Comparison of ENCODE assay signal across 18 cellular contexts in genomic region chr17:32451879-32452278, GRCh38. TPM values are rescaled to one million over a fixed set of nuclear protein-coding genes. Genes with fewer than 3 reads are reported as not detected.
A peak's percentile ranks its signal among the peaks of the same experiment; 100 is the strongest.
DNase-seq lines count a peak whose midpoint lies in the region; ATAC-seq, FAIRE-seq and TF ChIP-seq lines count a peak whose summit lies in the region.
"Had no signal": no experiment of that assay in that cellular context is flagged by ENCODE, and none has a peak within 500 bp of the region (broad histone marks: within the 10 kb centered on the region; RNA-seq: fewer than 3 reads in every experiment).

No MANE protein-coding gene starts in this region.

- peaks cover 27% of the 10 kb centered on the region for H3K4me1 Mint-ChIP-seq in activated T-cell treated with anti-CD3 and anti-CD28 coated beads, Interleukin-2, amount 50 U/mL, for 72 hours (ENCODE audit: low read depth)
- peaks cover 23% of the 10 kb centered on the region for H3K4me1 Mint-ChIP-seq in stimulated activated effector memory CD8-positive, alpha-beta T cell treated with anti-CD3 and anti-CD28 coated beads, Interleukin-12 subunit alpha, Interleukin-12 subunit beta, amount 100 ng/mL, for 72 hours
- H3K4me1 Mint-ChIP-seq in endothelial cell (ENCODE audit: unreplicated experiment), result no peaks in the 10 kb centered on the region
- H3K4me1 Mint-ChIP-seq: CD14-positive monocyte had no signal

- H3K27me3 ChIP-seq in GM12878 (replicated peaks in 1 of 2; ENCODE audit: control insufficient read depth in 2 of 2, insufficient read depth in 2 of 2, low read length in 1 of 2), result no peaks in the 10 kb centered on the region
- H3K27me3 ChIP-seq: BLaER1 had no signal

- POLR2A ChIA-PET in HEK293 (lab: Yijun Ruan, JAX) (no interaction called here), GM12878 (lab: Charles Lee) (no interaction called here)

- RAD21 ChIA-PET in GM12878 (lab: Charles Lee; ENCODE audit: unreplicated experiment), result no interaction called here

- no peak overlapping the region for H3K4me3 ChIP-seq in HEK293 (ENCODE audit: low read depth, low read length)
- H3K4me3 ChIP-seq in GM12878, result no peak overlapping the region
- H3K4me3 ChIP-seq: BLaER1 had no signal

- TF ChIP-seq EP300 in GM12878 (IDR thresholded peaks at IDR 0.05; ENCODE audit: borderline replicate concordance in 1 of 2, control insufficient read depth in 1 of 2, low read depth in 2 of 2, low read length in 2 of 2), result no peak

- CTCF ChIA-PET in HEK293 (lab: Yijun Ruan, JAX), result interaction anchor here (0.6 kb wide), 1 partner anchor 27 kb away, joined by 3 read pairs; no protein-coding TSS in a partner anchor
- CTCF ChIA-PET in GM12878 (lab: Yijun Ruan, JAX), result interaction anchor here (3.9 kb wide), 1 partner anchor 11 kb away, joined by 25 read pairs; no protein-coding TSS in a partner anchor

- H3K9ac ChIP-seq in GM12878 (ENCODE audit: control insufficient read depth, insufficient read depth, low read length), result no peak overlapping the region
- H3K9ac ChIP-seq: BLaER1 had no signal

- intact Hi-C loops in GM12878 (cut with micrococcal nuclease; ENCODE audit: unreplicated experiment), result no loop called here

- H3K4me1 ChIP-seq in HEK293 (ENCODE audit: control insufficient read depth, insufficient read depth, low read length), result peaks cover 3% of the 10 kb centered on the region
- no peaks in the 10 kb centered on the region; the same call in 1 of the 2 replicates for H3K4me1 ChIP-seq in GM12878 (ENCODE audit: control insufficient read depth, insufficient read depth, low read length)

- H3K4me2 ChIP-seq in GM12878 (ENCODE audit: control insufficient read depth, insufficient read depth), result no peak overlapping the region
- H3K4me2 ChIP-seq: BLaER1 had no signal

- no peaks in the 10 kb centered on the region for H3K27me3 Mint-ChIP-seq in activated T-cell treated with anti-CD3 and anti-CD28 coated beads, Interleukin-2, amount 50 U/mL, for 72 hours (ENCODE audit: low read depth)
- no peaks in the 10 kb centered on the region for H3K27me3 Mint-ChIP-seq in endothelial cell (ENCODE audit: unreplicated experiment)
- H3K27me3 Mint-ChIP-seq: CD4-positive, alpha-beta memory T cell had no signal

- H3K9me3 ChIP-seq in HEK293 (ENCODE audit: control insufficient read depth, insufficient read depth, low read depth, low read length) (no peaks in the 10 kb centered on the region), GM12878 (replicated peaks; ENCODE audit: control insufficient read depth, insufficient read depth, low read length) (no peaks in the 10 kb centered on the region)
- H3K9me3 ChIP-seq: BLaER1 had no signal

- no peak for TF ChIP-seq RAD21 in GM12878 (IDR thresholded peaks at IDR 0.05; ENCODE audit: insufficient read depth, low read depth, low read length)

- BruUV-seq in GM12878 (replicated peaks; lab: Mats Ljungman, UMichigan), result no TSS peak

- WGBS in GM12878 (ENCODE audit: insufficient coverage, insufficient replicate concordance, low lambda C conversion rate, missing lambda C conversion rate), result 100% methylated on average over 2 of the region's 2 CpGs

- peaks cover 19 to 43% of the 10 kb centered on the region in 2 donors for H3K36me3 Mint-ChIP-seq in activated T-cell treated with anti-CD3 and anti-CD28 coated beads, Interleukin-2, amount 50 U/mL, for 72 hours (ENCODE audit: insufficient read depth in 2 of 2)
- peaks cover 100% of the 10 kb centered on the region for H3K36me3 Mint-ChIP-seq in stimulated activated effector memory CD8-positive, alpha-beta T cell treated with anti-CD3 and anti-CD28 coated beads, Interleukin-12 subunit alpha, Interleukin-12 subunit beta, amount 100 ng/mL, for 72 hours
- H3K36me3 Mint-ChIP-seq in endothelial cell (ENCODE audit: low read depth, unreplicated experiment), result peaks cover 16% of the 10 kb centered on the region

- TF ChIP-seq CTCF in HEK293 (tag by site-specific recombination; IDR thresholded peaks at IDR 0.05), result no peak
- no peak for TF ChIP-seq CTCF in GM12878 (IDR thresholded peaks at IDR 0.05 in 2 of 3, conservative IDR thresholded peaks at IDR 0.05 in 1 of 3; ENCODE audit: control insufficient read depth in 2 of 3, extremely low read depth in 1 of 3, insufficient read depth in 1 of 3, low read depth in 3 of 3, low read length in 3 of 3)
- no peak for TF ChIP-seq CTCF in endothelial cell (IDR thresholded peaks at IDR 0.05; ENCODE audit: unreplicated experiment)

- no peak overlapping the region for H3K4me3 Mint-ChIP-seq in activated T-cell treated with anti-CD3 and anti-CD28 coated beads, Interleukin-2, amount 50 U/mL, for 72 hours
- no peak overlapping the region for H3K4me3 Mint-ChIP-seq in stimulated activated effector memory CD8-positive, alpha-beta T cell treated with anti-CD3 and anti-CD28 coated beads, Interleukin-12 subunit alpha, Interleukin-12 subunit beta, amount 100 ng/mL, for 72 hours
- H3K4me3 Mint-ChIP-seq in endothelial cell (ENCODE audit: unreplicated experiment), result no peak overlapping the region
- H3K4me3 Mint-ChIP-seq: CD14-positive monocyte; CD4-positive, alpha-beta memory T cell had no signal

- FAIRE-seq in GM12878 (lab: Jason Lieb, UNC), result no peak
- FAIRE-seq: HTR-8/SVneo had no signal

- no peaks in the 10 kb centered on the region; the same call in 1 of the 2 replicates for H4K20me1 ChIP-seq in GM12878 (ENCODE audit: control insufficient read depth, insufficient read depth)

- peak overlapping the region; percentile 90 for H3K27ac Mint-ChIP-seq in activated T-cell treated with anti-CD3 and anti-CD28 coated beads, Interleukin-2, amount 50 U/mL, for 72 hours
- H3K27ac Mint-ChIP-seq in stimulated activated effector memory CD8-positive, alpha-beta T cell treated with anti-CD3 and anti-CD28 coated beads, Interleukin-12 subunit alpha, Interleukin-12 subunit beta, amount 100 ng/mL, for 72 hours, result peak overlapping the region; percentile 75
- no peak overlapping the region for H3K27ac Mint-ChIP-seq in endothelial cell (ENCODE audit: unreplicated experiment)
- H3K27ac Mint-ChIP-seq: CD4-positive, alpha-beta memory T cell had no signal

- SMC1A ChIA-PET in GM12878 (lab: Charles Lee; ENCODE audit: uncharacterized antibody, unreplicated experiment), result no interaction called here

- H3K36me3 ChIP-seq in HEK293 (ENCODE audit: control insufficient read depth in 2 of 2, insufficient read depth in 1 of 2, low read length in 2 of 2) (peaks cover 92 to 96% of the 10 kb centered on the region in 2 experiments), GM12878 (ENCODE audit: control insufficient read depth in 2 of 2, insufficient read depth in 2 of 2, low read length in 1 of 2) (peaks cover 7 to 20% of the 10 kb centered on the region in 2 experiments)

- DNase-seq in activated T-cell treated with anti-CD3 and anti-CD28 coated beads, Interleukin-2, amount 50 U/mL, for 72 hours, result no peak
- DNase-seq in activated T-cell treated with anti-CD3 and anti-CD28 coated beads, Interleukin-2, amount 50 U/mL, for 1 hour, result no peak
- DNase-seq in GM12878 (ENCODE audit: low read depth, low spot score) (no peak), endothelial cell (ENCODE audit: low spot score) (no peak), left lobe of liver (ENCODE audit: low spot score) (no peak)
- DNase-seq in stimulated activated effector memory CD8-positive, alpha-beta T cell treated with anti-CD3 and anti-CD28 coated beads, Interleukin-12 subunit alpha, Interleukin-12 subunit beta, amount 100 ng/mL, for 72 hours (ENCODE audit: low spot score in 2 of 2), result no peak
- DNase-seq: 8988T; CD4-positive, alpha-beta memory T cell; DMS153; DMS79; GDM1; GOT3; H7 had no signal

- no peaks in the 10 kb centered on the region for H3K9me3 Mint-ChIP-seq in activated T-cell treated with anti-CD3 and anti-CD28 coated beads, Interleukin-2, amount 50 U/mL, for 72 hours
- no peaks in the 10 kb centered on the region for H3K9me3 Mint-ChIP-seq in stimulated activated effector memory CD8-positive, alpha-beta T cell treated with anti-CD3 and anti-CD28 coated beads, Interleukin-12 subunit alpha, Interleukin-12 subunit beta, amount 100 ng/mL, for 72 hours
- no peaks in the 10 kb centered on the region for H3K9me3 Mint-ChIP-seq in endothelial cell (ENCODE audit: unreplicated experiment)
- H3K9me3 Mint-ChIP-seq: CD4-positive, alpha-beta memory T cell had no signal

- in situ Hi-C loops in GM12878 (cut with MboI), result loop anchor here (25.0 kb wide), 1 partner anchor 460 kb away; no protein-coding TSS in a partner anchor

- TF ChIP-seq POLR2A in GM12878 (IDR thresholded peaks at IDR 0.05; ENCODE audit: low read depth, low read length), result no peak

- H3K27ac ChIP-seq in HEK293 (ENCODE audit: extremely low read depth, low read depth, low read length), result no peak overlapping the region
- no peak overlapping the region for H3K27ac ChIP-seq in GM12878 (ENCODE audit: control insufficient read depth, insufficient read depth)
- H3K27ac ChIP-seq: BLaER1 had no signal

- peaks cover 22% of the 10 kb centered on the region for H3K79me2 ChIP-seq in GM12878 (ENCODE audit: control insufficient read depth, insufficient read depth, low read length)

- no peak for ATAC-seq in activated T-cell treated with anti-CD3 and anti-CD28 coated beads, Interleukin-2, amount 50 U/mL, for 72 hours (replicated peaks in 1 of 2)
- no peak for ATAC-seq in GM12878
- no peak for ATAC-seq in stimulated activated effector memory CD8-positive, alpha-beta T cell treated with anti-CD3 and anti-CD28 coated beads, Interleukin-12 subunit alpha, Interleukin-12 subunit beta, amount 100 ng/mL, for 72 hours
- ATAC-seq in left lobe of liver, result no peak
- ATAC-seq: HCT116 had no signal

- H2AFZ ChIP-seq in GM12878 (ENCODE audit: control insufficient read depth, low read depth, low read length), result no peak overlapping the region

RNA-seq across cellular contexts. Expression of gene PSMD11, which starts 7.6 kb away (rescaled TPM):
- total RNA-seq in activated T-cell treated with anti-CD3 and anti-CD28 coated beads, Interleukin-2, amount 50 U/mL, for 72 hours, result 100 to 1,000 TPM; 131 to 134 TPM
- total RNA-seq in GM12878 (2013; cell fraction: nucleolus; rRNA removed), result 112 and 118 TPM in 2 replicates
- total RNA-seq in GM12878 (2014; rRNA removed), result 83.1 and 84.1 TPM in 2 replicates
- total RNA-seq in GM12878 (2014; rRNA removed; fragmentation: Illumina TruSeq; extraction: Trizol), result 85.3 and 91.4 TPM in 2 replicates
- total RNA-seq in GM12878 (2021), result 112 and 118 TPM in 2 replicates
- 39.7 TPM for polyA plus RNA-seq in GM12878 (2011; ENCODE audit: low read depth)
- 122 and 126 TPM in 2 replicates for polyA plus RNA-seq in GM12878 (2011; rRNA removed)
- 84.0 and 96.4 TPM in 2 replicates for polyA plus RNA-seq in GM12878 (2011; cell fraction: cytosol; rRNA removed)
- 61.0 and 62.2 TPM in 2 replicates for polyA plus RNA-seq in GM12878 (2011; cell fraction: nucleus; rRNA removed)
- polyA plus RNA-seq in GM12878 (2012), result 65.5 and 72.3 TPM in 2 replicates
- 90.3 and 96.8 TPM in 2 replicates for polyA plus RNA-seq in GM12878 (2014; fragmentation: Illumina TruSeq; extraction: Trizol)
- polyA plus RNA-seq in GM12878 (2014; fragmentation: Nextera tagmentation; extraction: Ambion mirVana), result 100 to 1,000 TPM; 283 to 291 TPM
- polyA plus RNA-seq in GM12878 (2014; rRNA removed), result 115 and 118 TPM in 2 replicates
- 100 to 1,000 TPM; 304 to 319 TPM for polyA plus RNA-seq in GM12878 (2016; fragmentation: Nextera tagmentation; extraction: Ambion mirVana)
- polyA minus RNA-seq in GM12878 (2011; rRNA and poly(A)+ RNA removed), result 147 and 184 TPM in 2 replicates
- polyA minus RNA-seq in GM12878 (2011; cell fraction: cytosol; rRNA and poly(A)+ RNA removed), result 51.9 and 53.3 TPM in 2 replicates
- 39.7 and 59.7 TPM in 2 replicates for polyA minus RNA-seq in GM12878 (2011; cell fraction: nucleus; rRNA and poly(A)+ RNA removed)
- total RNA-seq in endothelial cell (ENCODE audit: unreplicated experiment), result 110 TPM
- total RNA-seq in left lobe of liver, result 49.1 TPM

RNA-seq across cellular contexts. Expression of gene CDK5R1, which starts 34.9 kb away (rescaled TPM):
- 10 to 100 TPM; 22.5 to 24.6 TPM for total RNA-seq in activated T-cell treated with anti-CD3 and anti-CD28 coated beads, Interleukin-2, amount 50 U/mL, for 72 hours
- 67.1 and 71.0 TPM in 2 replicates for total RNA-seq in GM12878 (2013; cell fraction: nucleolus; rRNA removed)
- 17.5 and 17.8 TPM in 2 replicates for total RNA-seq in GM12878 (2014; rRNA removed)
- total RNA-seq in GM12878 (2014; rRNA removed; fragmentation: Illumina TruSeq; extraction: Trizol), result 11.4 and 11.9 TPM in 2 replicates
- total RNA-seq in GM12878 (2021), result 26.7 and 27.3 TPM in 2 replicates
- 9.5 TPM for polyA plus RNA-seq in GM12878 (2011; ENCODE audit: low read depth)
- 28.3 and 37.5 TPM in 2 replicates for polyA plus RNA-seq in GM12878 (2011; rRNA removed)
- 29.2 and 33.4 TPM in 2 replicates for polyA plus RNA-seq in GM12878 (2011; cell fraction: cytosol; rRNA removed)
- 72.0 and 77.8 TPM in 2 replicates for polyA plus RNA-seq in GM12878 (2011; cell fraction: nucleus; rRNA removed)
- 15.5 and 24.1 TPM in 2 replicates for polyA plus RNA-seq in GM12878 (2012)
- 10.9 and 12.9 TPM in 2 replicates for polyA plus RNA-seq in GM12878 (2014; fragmentation: Illumina TruSeq; extraction: Trizol)
- 1 to 10 TPM; 1.1 to 2.4 TPM for polyA plus RNA-seq in GM12878 (2014; fragmentation: Nextera tagmentation; extraction: Ambion mirVana)
- 14.2 and 14.5 TPM in 2 replicates for polyA plus RNA-seq in GM12878 (2014; rRNA removed)
- polyA plus RNA-seq in GM12878 (2016; fragmentation: Nextera tagmentation; extraction: Ambion mirVana), result 1 to 10 TPM; 5.3 to 6.4 TPM
- 19.8 and 36.6 TPM in 2 replicates for polyA minus RNA-seq in GM12878 (2011; rRNA and poly(A)+ RNA removed)
- polyA minus RNA-seq in GM12878 (2011; cell fraction: cytosol; rRNA and poly(A)+ RNA removed), result 25.1 and 31.9 TPM in 2 replicates
- 35.2 and 48.9 TPM in 2 replicates for polyA minus RNA-seq in GM12878 (2011; cell fraction: nucleus; rRNA and poly(A)+ RNA removed)
- 2.2 TPM for total RNA-seq in endothelial cell (ENCODE audit: unreplicated experiment)
- 0.68 TPM for total RNA-seq in left lobe of liver
